In the genomic region with DNA sequence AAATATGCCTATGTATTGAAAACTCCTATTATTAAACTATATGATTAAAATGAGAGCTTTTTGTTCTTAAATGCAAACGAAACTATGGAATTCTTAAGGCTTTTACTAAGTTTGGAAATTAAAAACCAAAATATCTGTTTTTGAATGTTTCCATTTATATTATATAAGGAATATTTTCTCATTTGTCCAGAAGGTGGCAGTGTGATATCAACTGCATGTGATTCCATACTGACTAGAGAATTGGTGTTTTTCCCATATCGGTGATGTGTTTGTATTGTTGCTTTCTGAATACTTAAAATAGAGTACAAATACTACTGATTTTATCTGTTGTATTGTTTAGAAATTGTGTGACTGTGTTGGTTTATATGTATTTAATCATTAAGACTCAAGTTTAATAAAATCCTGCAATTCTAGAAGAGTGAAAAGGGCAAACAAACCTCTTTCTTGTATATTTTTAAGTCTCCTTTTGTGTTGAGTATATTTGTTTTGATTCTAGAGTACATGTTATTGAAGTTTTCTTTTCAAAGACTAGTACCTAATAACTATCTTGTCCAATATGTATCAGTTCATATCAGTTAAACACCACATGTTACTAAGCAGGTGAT, we compare ENCODE assay signal across 8 cellular contexts.
DNase-seq lines count a peak whose midpoint lies in the region; ATAC-seq and TF ChIP-seq lines count a peak whose summit lies in the region.

No MANE protein-coding gene starts in this region.

- no peaks in the 10 kb centered on the region for H3K9me3 Mint-ChIP-seq in activated naive CD4-positive, alpha-beta T cell treated with anti-CD3 and anti-CD28 coated beads for 36 hours

- DNase-seq in Ammon's horn (ENCODE audit: low spot score): peak; percentile 69
- peak; percentile 24 for DNase-seq in HS-27A (ENCODE audit: low read depth)
- DNase-seq in RKO (ENCODE audit: low spot score): peak; percentile 90
- peak; percentile 45 for DNase-seq in fibroblast of gingiva (ENCODE audit: low read depth)
- DNase-seq in prostate gland (ENCODE audit: low spot score): no peak
- no peak for DNase-seq in activated naive CD4-positive, alpha-beta T cell treated with anti-CD3 and anti-CD28 coated beads for 36 hours
- no peak for DNase-seq in cortex of kidney (lab: John Stamatoyannopoulos, UW)

- H3K36me3 Mint-ChIP-seq in activated naive CD4-positive, alpha-beta T cell treated with anti-CD3 and anti-CD28 coated beads for 36 hours (ENCODE audit: low read depth): no peaks in the 10 kb centered on the region

- no peak overlapping the region for H3K4me3 ChIP-seq in prostate gland

- CTCF ChIA-PET in activated naive CD4-positive, alpha-beta T cell treated with anti-CD3 and anti-CD28 coated beads for 36 hours (lab: Charles Lee): interaction anchor here (0.6 to 1.5 kb wide), 6 partner anchors 8 to 322 kb away, joined by 3 to 7 read pairs (median 4); no protein-coding TSS in a partner anchor

- H3K27me3 ChIP-seq in prostate gland (replicated peaks; ENCODE audit: insufficient read depth): no peaks in the 10 kb centered on the region

- no peaks in the 10 kb centered on the region for H3K4me1 Mint-ChIP-seq in activated naive CD4-positive, alpha-beta T cell treated with anti-CD3 and anti-CD28 coated beads for 36 hours (ENCODE audit: low read depth)

- no peak overlapping the region for H3K27ac Mint-ChIP-seq in activated naive CD4-positive, alpha-beta T cell treated with anti-CD3 and anti-CD28 coated beads for 36 hours

- H3K9me3 ChIP-seq in prostate gland: no peaks in the 10 kb centered on the region

- 7% methylated on average over 2 of the region's 2 CpGs for WGBS in prostate gland

- H3K27ac ChIP-seq in prostate gland: no peak overlapping the region

- peak; percentile 58 for ATAC-seq in GM18517 (IDR thresholded peaks at IDR 0.05; ENCODE audit: unreplicated experiment)

- TF ChIP-seq POLR2A in prostate gland (IDR thresholded peaks at IDR 0.05): no peak

- TF ChIP-seq CTCF in prostate gland (IDR thresholded peaks at IDR 0.05): peak; percentile 25 to 72 (median 66)

- H3K4me1 ChIP-seq in prostate gland (replicated peaks): no peaks in the 10 kb centered on the region

- intact Hi-C loops in prostate gland (cut with DNase I): loop anchor here (10.0 kb wide), 1 partner anchor 251 kb away; no protein-coding TSS in a partner anchor
- intact Hi-C loops in activated naive CD4-positive, alpha-beta T cell treated with anti-CD3 and anti-CD28 coated beads for 36 hours (cut with micrococcal nuclease): loop anchor here (1.0 to 10.0 kb wide), 4 partner anchors 259 to 1589 kb away; no protein-coding TSS in a partner anchor

- H3K36me3 ChIP-seq in prostate gland: no peaks in the 10 kb centered on the region

- H3K4me3 Mint-ChIP-seq in activated naive CD4-positive, alpha-beta T cell treated with anti-CD3 and anti-CD28 coated beads for 36 hours: no peak overlapping the region

- H3K27me3 Mint-ChIP-seq in activated naive CD4-positive, alpha-beta T cell treated with anti-CD3 and anti-CD28 coated beads for 36 hours (ENCODE audit: low read depth): no peaks in the 10 kb centered on the region

Comparison
In these comparisons a context has a peak if more than half of its experiments do, and no peak if none do; other contexts are left out.
1. DNase-seq: peak in Ammon's horn (single experiment), HS-27A (single experiment), RKO (single experiment) and fibroblast of gingiva (single experiment); none in prostate gland (single experiment), activated naive CD4-positive, alpha-beta T cell treated with anti-CD3 and anti-CD28 coated beads for 36 hours (single experiment) and cortex of kidney (single experiment).